Comparison of ENCODE assay signal across 8 cellular contexts in genomic region chr17:73042225-73042624, GRCh38.
"Had no signal": no experiment of that assay in that cellular context is flagged by ENCODE, and none has a peak within 500 bp of the region (broad histone marks: within the 10 kb centered on the region; RNA-seq: fewer than 3 reads in every experiment).

No MANE protein-coding gene starts in this region.

- H3K4me2 ChIP-seq: GM23338 had no signal

- H3K4me1 ChIP-seq: HAP-1 had no signal

- DNase-seq: H7, HFFc6, KG1 had no signal

- H2AFZ ChIP-seq: GM23338 had no signal

- H3K4me3 ChIP-seq: GM23338, HAP-1, K562 had no signal

- ATAC-seq: GM23338, HCT116, HepG2, K562 had no signal

- H3K36me3 ChIP-seq: HAP-1 had no signal

- H3K9me3 ChIP-seq: HAP-1 had no signal

- FAIRE-seq: HepG2, K562 had no signal

- H3K4me3 Mint-ChIP-seq: GM23338, HFFc6 had no signal

- H3K27ac Mint-ChIP-seq: GM23338 had no signal
